In the genomic region with DNA sequence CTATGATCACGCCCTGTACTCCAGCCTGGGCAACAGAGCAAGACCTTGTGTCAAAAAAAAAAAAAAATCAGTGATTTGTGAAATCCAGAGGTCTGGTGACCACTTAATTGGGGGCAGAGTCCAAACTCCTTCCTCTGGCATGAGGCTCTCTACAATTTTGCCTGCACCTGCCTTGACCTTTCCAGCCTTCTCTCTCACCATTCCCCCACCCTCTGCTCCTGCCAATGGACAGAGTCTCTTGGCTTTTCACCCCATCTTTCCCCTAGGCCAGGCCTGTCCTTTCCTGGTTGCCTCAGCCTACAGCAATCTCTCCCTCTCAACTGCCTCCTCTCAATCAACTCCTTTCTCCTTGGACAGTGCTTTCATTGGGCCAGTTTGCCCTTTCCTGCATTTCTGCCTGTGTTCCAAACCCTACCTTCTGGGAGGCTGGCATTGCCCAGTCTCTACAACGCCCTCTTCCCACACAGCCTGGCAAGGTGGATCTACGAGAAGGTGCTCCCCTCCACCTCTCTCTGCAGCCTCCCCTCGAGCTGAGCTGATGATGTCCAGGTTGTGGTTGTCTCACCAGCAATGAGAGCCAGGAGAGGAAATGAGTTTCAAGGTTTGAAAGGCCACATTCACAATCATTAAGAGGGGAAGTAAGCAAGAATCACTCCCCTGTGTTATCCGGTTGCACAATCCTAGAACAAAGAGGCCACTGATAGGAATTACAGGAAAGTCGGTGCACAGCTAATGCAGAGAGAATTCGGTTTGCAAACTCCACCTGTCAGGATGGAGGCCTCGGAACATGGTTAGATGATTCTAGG, we compare ENCODE assay signal across 10 cellular contexts. TPM values are rescaled to one million over a fixed set of nuclear protein-coding genes. Genes with fewer than 3 reads are reported as not detected.
DNase-seq lines count a peak whose midpoint lies in the region; ATAC-seq, FAIRE-seq and TF ChIP-seq lines count a peak whose summit lies in the region.
"Had no signal": no experiment of that assay in that cellular context is flagged by ENCODE, and none has a peak within 500 bp of the region (broad histone marks: within the 10 kb centered on the region; RNA-seq: fewer than 3 reads in every experiment).

No MANE protein-coding gene starts in this region.

- peak; percentile 81 to 92 (median 89) for ATAC-seq in pancreas
- no peak for ATAC-seq in GM18909 (IDR thresholded peaks at IDR 0.05; ENCODE audit: poor library complexity, unreplicated experiment)
- ATAC-seq in activated CD4-positive, CD25-positive, alpha-beta regulatory T cell treated with anti-CD3 and anti-CD28 coated beads, Interleukin-2, amount 50 U/mL, for 24 hours: no peak
- ATAC-seq: activated CD8-positive, alpha-beta memory T cell treated with anti-CD3 and anti-CD28 coated beads, Interleukin-2, amount 10 ng/mL, durations not matched to agents 7 days and 5 days had no signal

- no peaks in the 10 kb centered on the region for H3K9me3 ChIP-seq in pancreas

- no peak for FAIRE-seq in pancreas (lab: Jason Lieb, UNC)

- no peak for TF ChIP-seq CTCF in HL-60 (IDR thresholded peaks at IDR 0.05; ENCODE audit: insufficient read depth, low read length)
- TF ChIP-seq CTCF in fibroblast of the aortic adventitia (IDR thresholded peaks at IDR 0.05; ENCODE audit: insufficient read depth, low read length): no peak
- TF ChIP-seq CTCF in pancreas (IDR thresholded peaks at IDR 0.05): no peak

- no peak overlapping the region for H3K4me3 ChIP-seq in HL-60 (replicated peaks; ENCODE audit: insufficient read depth, low read length)
- H3K4me3 ChIP-seq in fibroblast of the aortic adventitia (ENCODE audit: low read depth, low read length): no peak overlapping the region
- H3K4me3 ChIP-seq in pancreas: no peak overlapping the region
- H3K4me3 ChIP-seq: cardiac muscle cell had no signal

- WGBS in pancreas, 2 donors: 70 to 71% methylated on average over 8 of the region's 8 CpGs

- no peaks in the 10 kb centered on the region for H3K36me3 ChIP-seq in pancreas
- H3K36me3 ChIP-seq: cardiac muscle cell had no signal

- intact Hi-C loops in pancreas (cut with DNase I): no loop called here

- H3K27ac ChIP-seq in HL-60 (replicated peaks) (no peak overlapping the region), pancreas (peak overlapping the region; percentile 39 to 78 (median 70))
- H3K27ac ChIP-seq: cardiac muscle cell had no signal

- H3K27me3 ChIP-seq in HL-60 (ENCODE audit: insufficient read depth, poor library complexity, severe bottlenecking) (no peaks in the 10 kb centered on the region), pancreas (no peaks in the 10 kb centered on the region)
- H3K27me3 ChIP-seq: cardiac muscle cell had no signal

- DNase-seq in HL-60 (ENCODE audit: low read depth in 1 of 2, low spot score in 1 of 2): peak; percentile 29 to 74
- DNase-seq in SIG-M5 treated with dmso at 0.1 percent for 504 hours (lab: John Stamatoyannopoulos, UW; ENCODE audit: unreplicated experiment): peak; percentile 76
- DNase-seq in fibroblast of the aortic adventitia (ENCODE audit: low read depth): peak; percentile 65
- DNase-seq in pancreas: peak in 2 of 6 donors; percentile 39 to 43
- no peak for DNase-seq in NCI-H2227 treated with DMSO at 0.1 percent for 48 hours (lab: John Stamatoyannopoulos, UW)
- DNase-seq in DMS 273 (lab: John Stamatoyannopoulos, UW; ENCODE audit: unreplicated experiment): no peak
- DNase-seq: activated CD8-positive, alpha-beta memory T cell treated with anti-CD3 and anti-CD28 coated beads, Interleukin-2, amount 10 ng/mL, durations not matched to agents 7 days and 5 days had no signal

- H3K4me1 ChIP-seq in pancreas: no peaks in the 10 kb centered on the region

RNA-seq across cellular contexts. Expression of a gene that starts 39.5 kb away (rescaled TPM):
- 5.4 and 24.3 TPM in 2 replicates for total RNA-seq in fibroblast of the aortic adventitia (ENCODE audit: low replicate concordance)
- 10 to 100 TPM; 27.2 to 46.3 (median 32.7) TPM for total RNA-seq in pancreas
- 10 to 100 TPM; 20.6 to 35.3 TPM for polyA plus RNA-seq in pancreas

Comparison
In these comparisons a context has a peak if more than half of its experiments do, and no peak if none do; other contexts are left out.
1. DNase-seq: peak in HL-60 (2 of 2), SIG-M5 treated with dmso at 0.1 percent for 504 hours (single experiment) and fibroblast of the aortic adventitia (single experiment); none in NCI-H2227 treated with DMSO at 0.1 percent for 48 hours (single experiment) and DMS 273 (single experiment).
2. ATAC-seq: peak in pancreas (4 of 4); none in GM18909 (single experiment) and activated CD4-positive, CD25-positive, alpha-beta regulatory T cell treated with anti-CD3 and anti-CD28 coated beads, Interleukin-2, amount 50 U/mL, for 24 hours (0 of 2).